ENCODE assay signal across 1 cellular context in genomic region chr18:6884944-6885343, GRCh38.
TF ChIP-seq lines count a peak whose summit lies in the region.

No MANE protein-coding gene starts in this region.

TF ChIP-seq in endothelial cell of umbilical vein, 7 proteins besides CTCF, POLR2A, EP300 and RAD21 (continued from another document):
- no peak for TF ChIP-seq MAX (IDR thresholded peaks at IDR 0.05; ENCODE audit: insufficient read depth, insufficient read length)
- TF ChIP-seq FOS (IDR thresholded peaks at IDR 0.05; ENCODE audit: borderline replicate concordance, insufficient read depth, low read length), result no peak
